Comparison of ENCODE assay signal across 8 cellular contexts in the genomic region with DNA sequence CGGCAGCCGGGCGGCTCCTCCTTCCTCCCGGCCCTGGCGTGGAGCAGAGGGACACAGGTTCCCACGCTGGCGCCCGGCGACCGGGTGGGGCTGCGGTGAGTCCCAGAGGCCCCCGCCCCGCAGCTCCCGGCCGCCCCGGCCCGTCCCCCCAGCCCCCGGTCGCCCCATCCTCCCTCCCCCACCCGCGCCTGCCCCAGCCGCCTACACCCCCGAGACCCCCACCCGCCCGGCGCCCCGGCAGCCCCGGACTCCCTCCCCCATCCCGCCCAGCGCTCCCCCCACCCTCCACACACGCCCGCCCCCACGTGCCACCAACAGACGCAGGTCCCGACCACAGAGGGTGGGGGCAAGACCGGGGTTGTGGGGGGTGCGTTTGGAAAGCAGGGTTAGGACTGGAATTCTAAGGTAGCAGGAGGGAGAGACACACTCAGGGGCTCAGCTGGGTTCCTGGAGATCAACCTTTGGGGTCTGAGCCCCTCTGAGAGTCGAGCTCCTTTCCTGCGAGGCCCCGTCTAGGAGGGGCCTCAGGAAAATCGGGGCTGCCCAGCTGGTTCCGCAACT. TPM values are rescaled to one million over a fixed set of nuclear protein-coding genes. Genes with fewer than 3 reads are reported as not detected.
DNase-seq lines count a peak whose midpoint lies in the region; ATAC-seq, FAIRE-seq and TF ChIP-seq lines count a peak whose summit lies in the region.

No MANE protein-coding gene starts in this region.

- H3K36me3 ChIP-seq in kidney epithelial cell (ENCODE audit: control insufficient read depth, insufficient read depth, low read length) (no peaks in the 10 kb centered on the region), upper lobe of right lung (peaks cover 4% of the 10 kb centered on the region)

- peak overlapping the region; percentile 11 for H3K4me3 Mint-ChIP-seq in activated naive CD4-positive, alpha-beta T cell treated with anti-CD3 and anti-CD28 coated beads, Interleukin-2, amount 50 U/mL, for 24 hours
- peak overlapping the region; percentile 70 to 89 for H3K4me3 Mint-ChIP-seq in activated T-cell treated with anti-CD3 and anti-CD28 coated beads, Interleukin-2, amount 50 U/mL, for 72 hours

- FAIRE-seq in frontal cortex (lab: Jason Lieb, UNC) = no peak

- H3K27ac ChIP-seq in upper lobe of right lung = peak overlapping the region; percentile 47

- no peaks in the 10 kb centered on the region for H3K9me3 Mint-ChIP-seq in activated naive CD4-positive, alpha-beta T cell treated with anti-CD3 and anti-CD28 coated beads, Interleukin-2, amount 50 U/mL, for 24 hours
- H3K9me3 Mint-ChIP-seq in activated T-cell treated with anti-CD3 and anti-CD28 coated beads, Interleukin-2, amount 50 U/mL, for 72 hours = no peaks in the 10 kb centered on the region

- H3K9me3 ChIP-seq in upper lobe of right lung = no peaks in the 10 kb centered on the region

- DNase-seq in activated naive CD4-positive, alpha-beta T cell treated with anti-CD3 and anti-CD28 coated beads, Interleukin-2, amount 50 U/mL, for 16 hours = no peak
- peak in 1 of 2 donors; percentile 14 for DNase-seq in activated T-cell treated with anti-CD3 and anti-CD28 coated beads, Interleukin-2, amount 50 U/mL, for 72 hours
- DNase-seq in kidney epithelial cell (ENCODE audit: low read depth) (no peak), upper lobe of right lung (no peak), ecto neural progenitor cell (ENCODE audit: low spot score) (no peak), frontal cortex (ENCODE audit: low spot score in 2 of 2) (no peak), islet precursor cell (no peak)

- H3K36me3 Mint-ChIP-seq in activated naive CD4-positive, alpha-beta T cell treated with anti-CD3 and anti-CD28 coated beads, Interleukin-2, amount 50 U/mL, for 24 hours = no peaks in the 10 kb centered on the region
- H3K36me3 Mint-ChIP-seq in activated T-cell treated with anti-CD3 and anti-CD28 coated beads, Interleukin-2, amount 50 U/mL, for 72 hours (ENCODE audit: insufficient read depth in 2 of 2) = peaks cover 7 to 16% of the 10 kb centered on the region in 2 donors

- no peak overlapping the region for H3K27ac Mint-ChIP-seq in activated naive CD4-positive, alpha-beta T cell treated with anti-CD3 and anti-CD28 coated beads, Interleukin-2, amount 50 U/mL, for 24 hours
- no peak overlapping the region for H3K27ac Mint-ChIP-seq in activated T-cell treated with anti-CD3 and anti-CD28 coated beads, Interleukin-2, amount 50 U/mL, for 72 hours

- peak; percentile 2 to 3 for ATAC-seq in activated T-cell treated with anti-CD3 and anti-CD28 coated beads, Interleukin-2, amount 50 U/mL, for 72 hours (replicated peaks in 1 of 2)
- no peak for ATAC-seq in upper lobe of right lung

- TF ChIP-seq CTCF in kidney epithelial cell (IDR thresholded peaks at IDR 0.05; ENCODE audit: insufficient read depth, low read length, poor library complexity, severe bottlenecking) (no peak), upper lobe of right lung (IDR thresholded peaks at IDR 0.05) (no peak)

- H3K27me3 ChIP-seq in kidney epithelial cell (ENCODE audit: control insufficient read depth, insufficient read depth, low read length) = peaks cover 31% of the 10 kb centered on the region
- peaks cover 19% of the 10 kb centered on the region for H3K27me3 ChIP-seq in upper lobe of right lung

- no peaks in the 10 kb centered on the region for H3K27me3 Mint-ChIP-seq in activated naive CD4-positive, alpha-beta T cell treated with anti-CD3 and anti-CD28 coated beads, Interleukin-2, amount 50 U/mL, for 24 hours
- no peaks in the 10 kb centered on the region for H3K27me3 Mint-ChIP-seq in activated T-cell treated with anti-CD3 and anti-CD28 coated beads, Interleukin-2, amount 50 U/mL, for 72 hours (ENCODE audit: low read depth)

- H3K4me3 ChIP-seq in kidney epithelial cell (ENCODE audit: low read depth, low read length) (peak overlapping the region; percentile 44), upper lobe of right lung (peak overlapping the region; percentile 69)

- intact Hi-C loops in upper lobe of right lung (cut with DNase I) = no loop called here

- H3K4me1 ChIP-seq in upper lobe of right lung = peaks cover 18% of the 10 kb centered on the region

- H3K4me1 Mint-ChIP-seq in activated naive CD4-positive, alpha-beta T cell treated with anti-CD3 and anti-CD28 coated beads, Interleukin-2, amount 50 U/mL, for 24 hours = peaks cover 30% of the 10 kb centered on the region
- peaks cover 46% of the 10 kb centered on the region for H3K4me1 Mint-ChIP-seq in activated T-cell treated with anti-CD3 and anti-CD28 coated beads, Interleukin-2, amount 50 U/mL, for 72 hours (ENCODE audit: low read depth)

RNA-seq across cellular contexts. Expression of a gene that starts 0.3 kb away (rescaled TPM):
- total RNA-seq in activated T-cell treated with anti-CD3 and anti-CD28 coated beads, Interleukin-2, amount 50 U/mL, for 72 hours = 100 to 1,000 TPM; 161 to 273 TPM
- total RNA-seq in kidney epithelial cell (10.5 and 13.1 TPM in 2 replicates), upper lobe of right lung (105 TPM), frontal cortex (0.41 TPM)

RNA-seq across cellular contexts. Expression of a gene that starts 10.1 kb away (rescaled TPM):
- total RNA-seq in activated T-cell treated with anti-CD3 and anti-CD28 coated beads, Interleukin-2, amount 50 U/mL, for 72 hours = not detected
- not detected in 2 replicates for total RNA-seq in kidney epithelial cell
- total RNA-seq in upper lobe of right lung = not detected
- not detected for total RNA-seq in frontal cortex

RNA-seq across cellular contexts. Expression of a gene that starts 11.0 kb away (rescaled TPM):
- total RNA-seq in activated T-cell treated with anti-CD3 and anti-CD28 coated beads, Interleukin-2, amount 50 U/mL, for 72 hours = 1 to 10 TPM; 1.5 to 3.2 TPM
- total RNA-seq in kidney epithelial cell (not detected in 2 replicates), upper lobe of right lung (1.7 TPM), frontal cortex (not detected)

RNA-seq across cellular contexts. Expression of a gene that starts 18.4 kb away (rescaled TPM):
- total RNA-seq in activated T-cell treated with anti-CD3 and anti-CD28 coated beads, Interleukin-2, amount 50 U/mL, for 72 hours = 100 to 1,000 TPM; 542 to 639 TPM
- total RNA-seq in kidney epithelial cell (39.9 and 55.0 TPM in 2 replicates), upper lobe of right lung (521 TPM), frontal cortex (5.3 TPM)

RNA-seq across cellular contexts. Expression of a gene that starts 24.6 kb away (rescaled TPM):
- total RNA-seq in activated T-cell treated with anti-CD3 and anti-CD28 coated beads, Interleukin-2, amount 50 U/mL, for 72 hours = 100 to 1,000 TPM; 306 to 384 TPM
- total RNA-seq in kidney epithelial cell (38.2 and 42.4 TPM in 2 replicates), upper lobe of right lung (128 TPM), frontal cortex (6.9 TPM)
